In the genomic region with DNA sequence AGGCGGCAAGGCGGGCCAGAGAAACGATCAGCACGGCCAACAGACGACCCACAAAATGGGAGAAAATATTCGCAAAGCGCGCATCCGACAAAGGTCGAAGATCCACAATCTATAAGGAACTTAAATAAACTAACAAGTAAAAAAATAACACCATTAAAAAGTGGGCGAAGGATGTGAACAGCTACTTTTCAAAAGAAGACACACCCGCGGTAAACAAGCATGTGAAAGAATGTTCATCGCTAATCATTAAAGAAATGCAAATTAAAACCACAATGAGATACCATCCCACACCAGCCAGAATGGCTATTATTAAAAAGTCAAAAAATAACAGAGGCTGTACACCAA, we compare ENCODE assay signal across 8 cellular contexts.
DNase-seq lines count a peak whose midpoint lies in the region; ATAC-seq and TF ChIP-seq lines count a peak whose summit lies in the region.

No MANE protein-coding gene starts in this region.

- DNase-seq in CD4-positive, alpha-beta memory T cell = no peak
- no peak for DNase-seq in brain microvascular endothelial cell
- no peak for DNase-seq in neural progenitor cell (ENCODE audit: low spot score)
- no peak for DNase-seq in AML-193 (lab: John Stamatoyannopoulos, UW)
- no peak for DNase-seq in NCI-H146 (lab: John Stamatoyannopoulos, UW)
- DNase-seq in erythroblast (lab: John Stamatoyannopoulos, UW) = no peak

- H3K9me3 Mint-ChIP-seq in CD4-positive, alpha-beta memory T cell = no peaks in the 10 kb centered on the region
- H3K9me3 Mint-ChIP-seq in neural progenitor cell = no peaks in the 10 kb centered on the region

- no peak overlapping the region for H3K9ac ChIP-seq in neural progenitor cell

- CTCF ChIA-PET in CD4-positive, alpha-beta memory T cell (lab: Charles Lee; ENCODE audit: partially characterized antibody) = interaction anchor here (0.7 to 4.0 kb wide), 53 partner anchors 9 to 490 kb away, joined by 3 to 96 read pairs (median 4); a partner anchor contains a TSS

- no peaks in the 10 kb centered on the region for H3K27me3 ChIP-seq in CD4-positive, alpha-beta memory T cell (ENCODE audit: insufficient read depth, low read length)
- H3K27me3 ChIP-seq in brain microvascular endothelial cell (replicated peaks) (no peaks in the 10 kb centered on the region), neural progenitor cell (peaks cover 27% of the 10 kb centered on the region)

- POLR2A ChIA-PET in CD4-positive, alpha-beta memory T cell (lab: Charles Lee; ENCODE audit: partially characterized antibody) = interaction anchor here (1.8 kb wide), 1 partner anchor 13 kb away, joined by 4 read pairs; no protein-coding TSS in a partner anchor

- H3K36me3 Mint-ChIP-seq in CD4-positive, alpha-beta memory T cell = no peaks in the 10 kb centered on the region
- peaks cover 2% of the 10 kb centered on the region for H3K36me3 Mint-ChIP-seq in neural progenitor cell

- H3K27me3 Mint-ChIP-seq in CD4-positive, alpha-beta memory T cell = peaks cover 7 to 15% of the 10 kb centered on the region in 2 donors
- peaks cover 10% of the 10 kb centered on the region for H3K27me3 Mint-ChIP-seq in neural progenitor cell (ENCODE audit: insufficient read depth, low read depth)

- peaks cover 16% of the 10 kb centered on the region for H3K79me2 ChIP-seq in neural progenitor cell (ENCODE audit: low read depth)

- H3K27ac Mint-ChIP-seq in CD4-positive, alpha-beta memory T cell = peak overlapping the region in 4 of 7 donors; percentile 13 to 92 (median 66)
- H3K27ac Mint-ChIP-seq in neural progenitor cell = no peak overlapping the region

- peaks cover 14% of the 10 kb centered on the region for H3K4me1 ChIP-seq in CD4-positive, alpha-beta memory T cell (ENCODE audit: insufficient read depth, low read length)
- peaks cover 7% of the 10 kb centered on the region for H3K4me1 ChIP-seq in neural progenitor cell

- intact Hi-C loops in CD4-positive, alpha-beta memory T cell (cut with micrococcal nuclease) = loop anchor here (1.0 to 5.0 kb wide), 4 partner anchors 13 to 465 kb away; a partner anchor contains a TSS

- ATAC-seq in HG03354 (IDR thresholded peaks at IDR 0.05; ENCODE audit: poor library complexity, severe bottlenecking, unreplicated experiment) (peak; percentile 17), HG02840 (IDR thresholded peaks at IDR 0.05; ENCODE audit: low FRiP score, unreplicated experiment) (no peak)

- H3K9me3 ChIP-seq in CD4-positive, alpha-beta memory T cell (ENCODE audit: control insufficient read depth in 1 of 2, low read length in 2 of 2) = no peaks in the 10 kb centered on the region
- no peaks in the 10 kb centered on the region for H3K9me3 ChIP-seq in neural progenitor cell (ENCODE audit: low read depth)

- H3F3A ChIP-seq in neural progenitor cell (ENCODE audit: low read depth) = peaks cover 8% of the 10 kb centered on the region

- H3K36me3 ChIP-seq in CD4-positive, alpha-beta memory T cell (ENCODE audit: insufficient read depth, low read length) = no peaks in the 10 kb centered on the region
- H3K36me3 ChIP-seq in brain microvascular endothelial cell (replicated peaks) (no peaks in the 10 kb centered on the region), neural progenitor cell (no peaks in the 10 kb centered on the region)

- peak overlapping the region in 1 of 2 donors; percentile 76 for H3K4me3 ChIP-seq in CD4-positive, alpha-beta memory T cell (ENCODE audit: low read length in 2 of 2)
- H3K4me3 ChIP-seq in brain microvascular endothelial cell (ENCODE audit: low read depth, low read length) (peak overlapping the region; percentile 79), neural progenitor cell (no peak overlapping the region)

- H3K4me2 ChIP-seq in neural progenitor cell = peak overlapping the region; percentile 86

- H3K27ac ChIP-seq in CD4-positive, alpha-beta memory T cell (ENCODE audit: low read depth, low read length) = no peak overlapping the region
- H3K27ac ChIP-seq in brain microvascular endothelial cell (no peak overlapping the region), neural progenitor cell (no peak overlapping the region)

- in situ Hi-C loops in brain microvascular endothelial cell (cut with HindIII; ENCODE audit: low pct_ligation_motif_present, low sequenced_read_pairs) = no loop called here

- peaks cover 12 to 20% (median 15%) of the 10 kb centered on the region in 4 donors for H3K4me1 Mint-ChIP-seq in CD4-positive, alpha-beta memory T cell
- H3K4me1 Mint-ChIP-seq in neural progenitor cell = peaks cover 14% of the 10 kb centered on the region

- no peak for TF ChIP-seq POLR2A in erythroblast (IDR thresholded peaks at IDR 0.05; ENCODE audit: low read length)

- TF ChIP-seq CTCF in brain microvascular endothelial cell (IDR thresholded peaks at IDR 0.05; ENCODE audit: low read depth, low read length, missing control alignments) (no peak), neural progenitor cell (IDR thresholded peaks at IDR 0.05) (no peak)

- peak overlapping the region; percentile 34 for H2AFZ ChIP-seq in neural progenitor cell (replicated peaks)

- peak overlapping the region; percentile 72 to 94 (median 86) for H3K4me3 Mint-ChIP-seq in CD4-positive, alpha-beta memory T cell
- H3K4me3 Mint-ChIP-seq in neural progenitor cell = peak overlapping the region; percentile 98

- H4K20me1 ChIP-seq in neural progenitor cell (ENCODE audit: low read depth) = no peaks in the 10 kb centered on the region
